20 cellular contexts compared by ENCODE assay signal in the genomic region with DNA sequence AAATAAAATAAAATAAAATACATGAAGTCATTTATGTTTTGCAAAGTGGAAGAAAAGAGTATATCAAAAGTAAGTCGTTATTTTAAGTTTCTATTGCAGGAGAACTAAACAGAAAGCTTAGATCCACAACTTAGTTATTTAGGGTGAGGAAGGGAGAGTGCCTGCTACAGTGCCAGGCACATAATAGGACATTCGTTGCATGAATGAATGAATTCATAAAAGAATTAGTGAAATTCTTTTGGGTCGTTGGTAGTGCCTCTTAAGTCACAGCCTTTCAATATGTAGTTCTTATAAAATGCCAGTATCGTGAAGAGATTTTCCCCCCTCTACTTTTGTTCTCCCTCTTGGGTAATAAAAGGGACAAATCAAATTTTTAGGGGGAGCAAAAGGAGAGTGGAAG. TPM values are rescaled to one million over a fixed set of nuclear protein-coding genes. Genes with fewer than 3 reads are reported as not detected.
DNase-seq lines count a peak whose midpoint lies in the region; ATAC-seq and TF ChIP-seq lines count a peak whose summit lies in the region.
"Had no signal": no experiment of that assay in that cellular context is flagged by ENCODE, and none has a peak within 500 bp of the region (broad histone marks: within the 10 kb centered on the region; RNA-seq: fewer than 3 reads in every experiment).

No MANE protein-coding gene starts in this region.

- peak overlapping the region; percentile 92 for H3K9ac ChIP-seq in OCI-LY3 (ENCODE audit: low read length)
- H3K9ac ChIP-seq: BLaER1 treated with 17β-estradiol and CSF1 and Interleukin-3, amounts not matched to agents 10 nM and 100 nM had no signal

- H3K4me1 Mint-ChIP-seq in CD4-positive, alpha-beta T cell (ENCODE audit: low read depth), result peaks cover 31% of the 10 kb centered on the region
- peaks cover 30% of the 10 kb centered on the region for H3K4me1 Mint-ChIP-seq in memory B cell

- 71 to 74% methylated on average over 4 of the region's 4 CpGs for WGBS in lower leg skin, 2 donors

- no peaks in the 10 kb centered on the region for H3K79me2 ChIP-seq in OCI-LY3 (ENCODE audit: low read length)

- DNase-seq in CD4-positive, alpha-beta T cell, result no peak
- DNase-seq in GM12865 (ENCODE audit: low read depth), result no peak
- DNase-seq in memory B cell (ENCODE audit: low spot score in 2 of 2), result no peak
- DNase-seq in ACHN, result no peak
- DNase-seq in lower leg skin (ENCODE audit: low spot score in 2 of 2), result no peak
- DNase-seq: AML-193; CD4-positive, alpha-beta memory T cell; COR-L47; MG63; NCI-H1694; NCI-H2029 treated with DMSO at 0.1 percent for 48 hours; NCI-H446 treated with DMSO at 0.1 percent for 48 hours; NCI-H526; NCI-H82; RPMI8226; SHP77 had no signal

- in situ Hi-C loops in ACHN (cut with HindIII; ENCODE audit: low pct_ligation_motif_present, low pct_unique_long_range_greater_than_20kb, low sequenced_read_pairs), result no loop called here

- TF ChIP-seq CTCF in CD4-positive, alpha-beta T cell (IDR thresholded peaks at IDR 0.05), result no peak
- no peak for TF ChIP-seq CTCF in GM12865 (IDR thresholded peaks at IDR 0.05; ENCODE audit: insufficient read depth, low read depth, low read length, missing control alignments)
- no peak for TF ChIP-seq CTCF in OCI-LY3 (IDR thresholded peaks at IDR 0.05; ENCODE audit: low read depth, low read length)
- TF ChIP-seq CTCF in lower leg skin (IDR thresholded peaks at IDR 0.05), result no peak

- ATAC-seq in CD4-positive, alpha-beta T cell (ENCODE audit: poor library complexity), result no peak
- ATAC-seq in memory B cell (ENCODE audit: low read depth), result no peak
- no peak for ATAC-seq in HG02610 (IDR thresholded peaks at IDR 0.05; ENCODE audit: unreplicated experiment)
- ATAC-seq: HepG2 had no signal

- H3K27ac ChIP-seq in CD4-positive, alpha-beta T cell (ENCODE audit: low read depth, low read length), result no peak overlapping the region
- H3K27ac ChIP-seq in OCI-LY3 (ENCODE audit: low read length), result peak overlapping the region; percentile 91
- H3K27ac ChIP-seq: BLaER1 treated with 17β-estradiol and CSF1 and Interleukin-3, amounts not matched to agents 10 nM and 100 nM had no signal

- no peak for TF ChIP-seq POLR2A in lower leg skin (IDR thresholded peaks at IDR 0.05)

- no peak overlapping the region for H2AFZ ChIP-seq in OCI-LY3 (ENCODE audit: low read depth, low read length)

- no peaks in the 10 kb centered on the region for H3K27me3 ChIP-seq in CD4-positive, alpha-beta T cell (ENCODE audit: control insufficient read depth, insufficient read depth, low read length)
- H3K27me3 ChIP-seq in OCI-LY3 (ENCODE audit: low read depth, low read length), result no peaks in the 10 kb centered on the region

- H3K4me1 ChIP-seq in OCI-LY3 (ENCODE audit: low read length), result peaks cover 45% of the 10 kb centered on the region

- H3K4me3 ChIP-seq in GM12865 (ENCODE audit: low read depth, low read length) (peak overlapping the region; percentile 84), OCI-LY3 (ENCODE audit: low read length) (peak overlapping the region; percentile 85), lower leg skin (ENCODE audit: low read depth, poor library complexity, severe bottlenecking) (no peak overlapping the region)
- H3K4me3 ChIP-seq: BLaER1 treated with 17β-estradiol and CSF1 and Interleukin-3, amounts not matched to agents 10 nM and 100 nM; MG63 had no signal

- peak overlapping the region; percentile 96 for H3K4me2 ChIP-seq in OCI-LY3 (ENCODE audit: low read length)
- H3K4me2 ChIP-seq: BLaER1 treated with 17β-estradiol and CSF1 and Interleukin-3, amounts not matched to agents 10 nM and 100 nM had no signal

- H3K9me3 ChIP-seq in CD4-positive, alpha-beta T cell (ENCODE audit: control insufficient read depth, low read length), result no peaks in the 10 kb centered on the region
- H3K9me3 ChIP-seq in OCI-LY3 (ENCODE audit: insufficient read depth, low read length), result no peaks in the 10 kb centered on the region
- H3K9me3 ChIP-seq: BLaER1 treated with 17β-estradiol and CSF1 and Interleukin-3, amounts not matched to agents 10 nM and 100 nM; MG63 had no signal

- H3K27me3 Mint-ChIP-seq in CD4-positive, alpha-beta T cell, result no peaks in the 10 kb centered on the region
- H3K27me3 Mint-ChIP-seq in memory B cell, result no peaks in the 10 kb centered on the region
- H3K27me3 Mint-ChIP-seq: CD4-positive, alpha-beta memory T cell had no signal

- CTCF ChIA-PET in CD4-positive, alpha-beta T cell (lab: Charles Lee), result no interaction called here

- POLR2A ChIA-PET in CD4-positive, alpha-beta T cell (lab: Charles Lee), result interaction anchor here (3.7 kb wide), 1 partner anchor 12 kb away, joined by 80 read pairs; no protein-coding TSS in a partner anchor

- H3K27ac Mint-ChIP-seq in CD4-positive, alpha-beta T cell, result no peak overlapping the region
- H3K27ac Mint-ChIP-seq in memory B cell, result peak overlapping the region; percentile 87

- intact Hi-C loops in CD4-positive, alpha-beta T cell (cut with DNase I, micrococcal nuclease), result loop anchor here in 1 of 2 experiments (10.0 kb wide), 1 partner anchor 1921 kb away; a partner anchor contains a TSS
- intact Hi-C loops in lower leg skin (cut with DNase I; ENCODE audit: low total_unique reads), result no loop called here

- no peaks in the 10 kb centered on the region for H3K36me3 ChIP-seq in OCI-LY3 (replicated peaks; ENCODE audit: low read depth, low read length)
- H3K36me3 ChIP-seq: BLaER1 treated with 17β-estradiol and CSF1 and Interleukin-3, amounts not matched to agents 10 nM and 100 nM; MG63 had no signal

- H4K20me1 ChIP-seq in OCI-LY3 (ENCODE audit: insufficient read depth, low read length), result no peaks in the 10 kb centered on the region
- H4K20me1 ChIP-seq: BLaER1 treated with 17β-estradiol and CSF1 and Interleukin-3, amounts not matched to agents 10 nM and 100 nM had no signal

- peak overlapping the region; percentile 35 for H3K4me3 Mint-ChIP-seq in CD4-positive, alpha-beta T cell
- H3K4me3 Mint-ChIP-seq in memory B cell, result peak overlapping the region; percentile 27

- no peaks in the 10 kb centered on the region for H3K36me3 Mint-ChIP-seq in CD4-positive, alpha-beta T cell (ENCODE audit: low read depth)
- no peaks in the 10 kb centered on the region for H3K36me3 Mint-ChIP-seq in memory B cell

- H3K9me3 Mint-ChIP-seq in CD4-positive, alpha-beta T cell, result no peaks in the 10 kb centered on the region
- no peaks in the 10 kb centered on the region for H3K9me3 Mint-ChIP-seq in memory B cell

RNA-seq across cellular contexts. Expression of a gene that starts 29.1 kb away (rescaled TPM):
- 100 to 1,000 TPM; 113 to 124 TPM for total RNA-seq in CD4-positive, alpha-beta T cell
- total RNA-seq in lower leg skin, result 100 to 1,000 TPM in 3 of 4 donors, 10 to 100 TPM in 1; 97.7 to 161 (median 120) TPM

RNA-seq across cellular contexts. Expression of a gene that starts 58.2 kb away (rescaled TPM):
- total RNA-seq in CD4-positive, alpha-beta T cell, result 1 to 10 TPM; 1.0 to 1.1 TPM
- total RNA-seq in lower leg skin, result 10 to 100 TPM; 21.7 to 39.2 (median 27.8) TPM

Comparison
In these comparisons a context has a peak if more than half of its experiments do, and no peak if none do; other contexts are left out.
1. RNA of a gene that starts 58.2 kb away (total RNA-seq): 21.7 to 39.2 TPM in lower leg skin; 1.0 to 1.1 TPM in CD4-positive, alpha-beta T cell; every median in the first group is over 10 times any median in the second.